8 cellular contexts compared by ENCODE assay signal in genomic region chr16:23505180-23505665, GRCh38. TPM values are rescaled to one million over a fixed set of nuclear protein-coding genes. Genes with fewer than 3 reads are reported as not detected.
DNase-seq lines count a peak whose midpoint lies in the region; ATAC-seq and TF ChIP-seq lines count a peak whose summit lies in the region.

No MANE protein-coding gene starts in this region.

- H3K4me1 ChIP-seq in body of pancreas = peaks cover 80% of the 10 kb centered on the region

- peak overlapping the region; percentile 73 to 93 (median 84) for H3K27ac ChIP-seq in body of pancreas

- intact Hi-C loops in body of pancreas (cut with DNase I) = loop anchor here (10.0 kb wide), 1 partner anchor 50 kb away; the partner anchor contains the start of genes EARS2 and UBFD1
- intact Hi-C loops in posterior vena cava (cut with DNase I) = no loop called here

- no peak for TF ChIP-seq POLR2A in body of pancreas (IDR thresholded peaks at IDR 0.05)

- H3K4me3 ChIP-seq in body of pancreas = no peak overlapping the region

- H3K36me3 ChIP-seq in body of pancreas (replicated peaks in 1 of 2; ENCODE audit: insufficient read depth in 1 of 2, low read depth in 2 of 2) = no peaks in the 10 kb centered on the region

- TF ChIP-seq CTCF in body of pancreas (IDR thresholded peaks at IDR 0.05) = no peak

- ATAC-seq in GM18498 (IDR thresholded peaks at IDR 0.05; ENCODE audit: unreplicated experiment) = peak; percentile 5
- ATAC-seq in HG02981 (IDR thresholded peaks at IDR 0.05; ENCODE audit: unreplicated experiment) = peak; percentile 7
- ATAC-seq in body of pancreas = no peak
- no peak for ATAC-seq in GM21526 (IDR thresholded peaks at IDR 0.05; ENCODE audit: low FRiP score, unreplicated experiment)

- no peaks in the 10 kb centered on the region for H3K27me3 ChIP-seq in body of pancreas

- 59 to 65% methylated on average over 9 of the region's 9 CpGs for WGBS in body of pancreas, 2 donors

- H3K9me3 ChIP-seq in body of pancreas = no peaks in the 10 kb centered on the region

- DNase-seq in body of pancreas (no peak), posterior vena cava (ENCODE audit: low spot score) (peak; percentile 25), iPS-NIHi11 (ENCODE audit: low spot score) (no peak), dermis blood vessel endothelial cell (no peak), SIG-M5 treated with dmso at 0.1 percent for 504 hours (lab: John Stamatoyannopoulos, UW; ENCODE audit: unreplicated experiment) (no peak)

RNA-seq across cellular contexts. Expression of gene GGA2, which starts 5.1 kb away (rescaled TPM):
- total RNA-seq in body of pancreas = 10 to 100 TPM; 59.3 to 64.6 TPM
- 10 to 100 TPM; 42.0 to 59.7 TPM for total RNA-seq in posterior vena cava
- total RNA-seq in dermis blood vessel endothelial cell = 32.1 and 41.4 TPM in 2 replicates

RNA-seq across cellular contexts. Expression of gene EARS2, which starts 51.9 kb away (rescaled TPM):
- total RNA-seq in body of pancreas = 10 to 100 TPM; 18.2 to 83.1 TPM
- 10 to 100 TPM in 1 of 2 donors, 1 to 10 TPM in 1; 9.9 to 11.1 TPM for total RNA-seq in posterior vena cava
- 27.4 and 36.1 TPM in 2 replicates for total RNA-seq in dermis blood vessel endothelial cell

RNA-seq across cellular contexts. Expression of gene COG7, which starts 52.2 kb away (rescaled TPM):
- total RNA-seq in body of pancreas (10 to 100 TPM; 19.5 to 43.5 TPM), posterior vena cava (10 to 100 TPM; 13.5 to 17.4 TPM), dermis blood vessel endothelial cell (13.4 and 16.5 TPM in 2 replicates)

RNA-seq across cellular contexts. Expression of gene UBFD1, which starts 52.3 kb away (rescaled TPM):
- 10 to 100 TPM; 42.0 to 57.0 TPM for total RNA-seq in body of pancreas
- total RNA-seq in posterior vena cava = 10 to 100 TPM; 37.3 to 37.4 TPM
- 105 and 132 TPM in 2 replicates for total RNA-seq in dermis blood vessel endothelial cell

Comparison
In these comparisons a context has a peak if more than half of its experiments do, and no peak if none do; other contexts are left out.
1. ATAC-seq: peak in GM18498 (single experiment) and HG02981 (single experiment); none in body of pancreas (single experiment) and GM21526 (single experiment).